ENCODE assay signal across 1 cellular context in the genomic region with DNA sequence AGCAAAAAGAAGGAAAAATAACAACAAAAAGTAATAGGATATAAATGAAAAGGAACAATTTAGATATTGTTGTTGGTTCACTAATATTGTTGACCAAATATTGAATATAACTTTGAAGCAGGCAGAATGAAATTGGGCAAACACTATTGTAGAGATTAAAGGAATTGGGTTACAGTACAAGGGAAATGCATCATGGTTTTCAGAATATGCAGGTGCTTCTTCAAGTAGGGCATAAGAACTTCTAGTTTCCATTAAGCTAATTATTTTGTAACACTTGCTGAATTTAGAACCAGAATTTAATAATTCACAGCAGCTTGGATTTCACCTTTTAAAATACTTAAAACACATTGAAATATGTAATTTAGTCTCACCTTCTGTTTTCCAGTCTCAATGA.
TF ChIP-seq lines count a peak whose summit lies in the region.

No MANE protein-coding gene starts in this region.

TF ChIP-seq in HepG2, 621 proteins besides CTCF, POLR2A, EP300 and RAD21 (continued from another document):
- TF ChIP-seq, protein P1, sequence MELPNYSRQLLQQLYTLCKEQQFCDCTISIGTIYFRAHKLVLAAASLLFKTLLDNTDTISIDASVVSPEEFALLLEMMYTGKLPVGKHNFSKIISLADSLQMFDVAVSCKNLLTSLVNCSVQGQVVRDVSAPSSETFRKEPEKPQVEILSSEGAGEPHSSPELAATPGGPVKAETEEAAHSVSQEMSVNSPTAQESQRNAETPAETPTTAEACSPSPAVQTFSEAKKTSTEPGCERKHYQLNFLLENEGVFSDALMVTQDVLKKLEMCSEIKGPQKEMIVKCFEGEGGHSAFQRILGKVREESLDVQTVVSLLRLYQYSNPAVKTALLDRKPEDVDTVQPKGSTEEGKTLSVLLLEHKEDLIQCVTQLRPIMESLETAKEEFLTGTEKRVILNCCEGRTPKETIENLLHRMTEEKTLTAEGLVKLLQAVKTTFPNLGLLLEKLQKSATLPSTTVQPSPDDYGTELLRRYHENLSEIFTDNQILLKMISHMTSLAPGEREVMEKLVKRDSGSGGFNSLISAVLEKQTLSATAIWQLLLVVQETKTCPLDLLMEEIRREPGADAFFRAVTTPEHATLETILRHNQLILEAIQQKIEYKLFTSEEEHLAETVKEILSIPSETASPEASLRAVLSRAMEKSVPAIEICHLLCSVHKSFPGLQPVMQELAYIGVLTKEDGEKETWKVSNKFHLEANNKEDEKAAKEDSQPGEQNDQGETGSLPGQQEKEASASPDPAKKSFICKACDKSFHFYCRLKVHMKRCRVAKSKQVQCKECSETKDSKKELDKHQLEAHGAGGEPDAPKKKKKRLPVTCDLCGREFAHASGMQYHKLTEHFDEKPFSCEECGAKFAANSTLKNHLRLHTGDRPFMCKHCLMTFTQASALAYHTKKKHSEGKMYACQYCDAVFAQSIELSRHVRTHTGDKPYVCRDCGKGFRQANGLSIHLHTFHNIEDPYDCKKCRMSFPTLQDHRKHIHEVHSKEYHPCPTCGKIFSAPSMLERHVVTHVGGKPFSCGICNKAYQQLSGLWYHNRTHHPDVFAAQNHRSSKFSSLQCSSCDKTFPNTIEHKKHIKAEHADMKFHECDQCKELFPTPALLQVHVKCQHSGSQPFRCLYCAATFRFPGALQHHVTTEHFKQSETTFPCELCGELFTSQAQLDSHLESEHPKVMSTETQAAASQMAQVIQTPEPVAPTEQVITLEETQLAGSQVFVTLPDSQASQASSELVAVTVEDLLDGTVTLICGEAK (IDR thresholded peaks at IDR 0.05) = no peak
- TF ChIP-seq, protein P1 (CRISPR knock-in tag; IDR thresholded peaks at IDR 0.05) = no peak
- TF ChIP-seq SNAPC2 (CRISPR knock-in tag; IDR thresholded peaks at IDR 0.05) = no peak
